In genomic region chr4:34178476-34178875, GRCh38 we compare ENCODE assay signal across 2 cellular contexts.
TF ChIP-seq lines count a peak whose summit lies in the region.

No MANE protein-coding gene starts in this region.

TF ChIP-seq in GM23338, 12 proteins besides CTCF, POLR2A, EP300 and RAD21 (continued from another document):
- no peak for TF ChIP-seq ZNF462 (CRISPR knock-in tag; IDR thresholded peaks at IDR 0.05)
- no peak for TF ChIP-seq EZH2phosphoT487 (IDR thresholded peaks at IDR 0.05; ENCODE audit: unreplicated experiment)
- no peak for TF ChIP-seq ZNF331 (CRISPR knock-in tag; IDR thresholded peaks at IDR 0.05; ENCODE audit: low read depth)
- TF ChIP-seq REST (IDR thresholded peaks at IDR 0.05; ENCODE audit: unreplicated experiment) = no peak

TF ChIP-seq in WTC11, 78 proteins besides CTCF, POLR2A, EP300 and RAD21 (continued from another document):
- TF ChIP-seq, protein P1, sequence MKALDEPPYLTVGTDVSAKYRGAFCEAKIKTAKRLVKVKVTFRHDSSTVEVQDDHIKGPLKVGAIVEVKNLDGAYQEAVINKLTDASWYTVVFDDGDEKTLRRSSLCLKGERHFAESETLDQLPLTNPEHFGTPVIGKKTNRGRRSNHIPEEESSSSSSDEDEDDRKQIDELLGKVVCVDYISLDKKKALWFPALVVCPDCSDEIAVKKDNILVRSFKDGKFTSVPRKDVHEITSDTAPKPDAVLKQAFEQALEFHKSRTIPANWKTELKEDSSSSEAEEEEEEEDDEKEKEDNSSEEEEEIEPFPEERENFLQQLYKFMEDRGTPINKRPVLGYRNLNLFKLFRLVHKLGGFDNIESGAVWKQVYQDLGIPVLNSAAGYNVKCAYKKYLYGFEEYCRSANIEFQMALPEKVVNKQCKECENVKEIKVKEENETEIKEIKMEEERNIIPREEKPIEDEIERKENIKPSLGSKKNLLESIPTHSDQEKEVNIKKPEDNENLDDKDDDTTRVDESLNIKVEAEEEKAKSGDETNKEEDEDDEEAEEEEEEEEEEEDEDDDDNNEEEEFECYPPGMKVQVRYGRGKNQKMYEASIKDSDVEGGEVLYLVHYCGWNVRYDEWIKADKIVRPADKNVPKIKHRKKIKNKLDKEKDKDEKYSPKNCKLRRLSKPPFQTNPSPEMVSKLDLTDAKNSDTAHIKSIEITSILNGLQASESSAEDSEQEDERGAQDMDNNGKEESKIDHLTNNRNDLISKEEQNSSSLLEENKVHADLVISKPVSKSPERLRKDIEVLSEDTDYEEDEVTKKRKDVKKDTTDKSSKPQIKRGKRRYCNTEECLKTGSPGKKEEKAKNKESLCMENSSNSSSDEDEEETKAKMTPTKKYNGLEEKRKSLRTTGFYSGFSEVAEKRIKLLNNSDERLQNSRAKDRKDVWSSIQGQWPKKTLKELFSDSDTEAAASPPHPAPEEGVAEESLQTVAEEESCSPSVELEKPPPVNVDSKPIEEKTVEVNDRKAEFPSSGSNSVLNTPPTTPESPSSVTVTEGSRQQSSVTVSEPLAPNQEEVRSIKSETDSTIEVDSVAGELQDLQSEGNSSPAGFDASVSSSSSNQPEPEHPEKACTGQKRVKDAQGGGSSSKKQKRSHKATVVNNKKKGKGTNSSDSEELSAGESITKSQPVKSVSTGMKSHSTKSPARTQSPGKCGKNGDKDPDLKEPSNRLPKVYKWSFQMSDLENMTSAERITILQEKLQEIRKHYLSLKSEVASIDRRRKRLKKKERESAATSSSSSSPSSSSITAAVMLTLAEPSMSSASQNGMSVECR (CRISPR knock-in tag; IDR thresholded peaks at IDR 0.05; ENCODE audit: borderline replicate concordance) = no peak
- TF ChIP-seq ETV6 (CRISPR knock-in tag; IDR thresholded peaks at IDR 0.05) (no peak), RORB (CRISPR knock-in tag; IDR thresholded peaks at IDR 0.05) (no peak), CBFB (CRISPR knock-in tag; IDR thresholded peaks at IDR 0.05; ENCODE audit: low read depth) (no peak), TEAD1 (CRISPR knock-in tag; IDR thresholded peaks at IDR 0.05) (no peak), ZNF317 (CRISPR knock-in tag; IDR thresholded peaks at IDR 0.05; ENCODE audit: borderline replicate concordance, low read depth) (no peak), ELF4 (CRISPR knock-in tag; IDR thresholded peaks at IDR 0.05; ENCODE audit: low read depth) (no peak), SMAD3 (CRISPR knock-in tag; IDR thresholded peaks at IDR 0.05; ENCODE audit: borderline replicate concordance) (no peak), ESRRA (CRISPR knock-in tag; IDR thresholded peaks at IDR 0.05; ENCODE audit: borderline replicate concordance) (no peak), ZNF219 (CRISPR knock-in tag; IDR thresholded peaks at IDR 0.05; ENCODE audit: borderline replicate concordance) (no peak), NR1H2 (CRISPR knock-in tag; IDR thresholded peaks at IDR 0.05) (no peak), ZNF232 (CRISPR knock-in tag; IDR thresholded peaks at IDR 0.05) (no peak), MXD4 (CRISPR knock-in tag; IDR thresholded peaks at IDR 0.05; ENCODE audit: borderline replicate concordance) (no peak), ATF1 (CRISPR knock-in tag; IDR thresholded peaks at IDR 0.05) (no peak), NR3C1 (CRISPR knock-in tag; conservative IDR thresholded peaks at IDR 0.05; ENCODE audit: low read depth) (no peak)
- TF ChIP-seq, protein P2, sequence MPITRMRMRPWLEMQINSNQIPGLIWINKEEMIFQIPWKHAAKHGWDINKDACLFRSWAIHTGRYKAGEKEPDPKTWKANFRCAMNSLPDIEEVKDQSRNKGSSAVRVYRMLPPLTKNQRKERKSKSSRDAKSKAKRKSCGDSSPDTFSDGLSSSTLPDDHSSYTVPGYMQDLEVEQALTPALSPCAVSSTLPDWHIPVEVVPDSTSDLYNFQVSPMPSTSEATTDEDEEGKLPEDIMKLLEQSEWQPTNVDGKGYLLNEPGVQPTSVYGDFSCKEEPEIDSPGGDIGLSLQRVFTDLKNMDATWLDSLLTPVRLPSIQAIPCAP (CRISPR knock-in tag; IDR thresholded peaks at IDR 0.05) = no peak
- TF ChIP-seq, protein P3, sequence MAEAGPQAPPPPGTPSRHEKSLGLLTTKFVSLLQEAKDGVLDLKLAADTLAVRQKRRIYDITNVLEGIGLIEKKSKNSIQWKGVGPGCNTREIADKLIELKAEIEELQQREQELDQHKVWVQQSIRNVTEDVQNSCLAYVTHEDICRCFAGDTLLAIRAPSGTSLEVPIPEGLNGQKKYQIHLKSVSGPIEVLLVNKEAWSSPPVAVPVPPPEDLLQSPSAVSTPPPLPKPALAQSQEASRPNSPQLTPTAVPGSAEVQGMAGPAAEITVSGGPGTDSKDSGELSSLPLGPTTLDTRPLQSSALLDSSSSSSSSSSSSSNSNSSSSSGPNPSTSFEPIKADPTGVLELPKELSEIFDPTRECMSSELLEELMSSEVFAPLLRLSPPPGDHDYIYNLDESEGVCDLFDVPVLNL (CRISPR knock-in tag; IDR thresholded peaks at IDR 0.05; ENCODE audit: borderline replicate concordance, low read depth) = no peak
- TF ChIP-seq, protein P4, sequence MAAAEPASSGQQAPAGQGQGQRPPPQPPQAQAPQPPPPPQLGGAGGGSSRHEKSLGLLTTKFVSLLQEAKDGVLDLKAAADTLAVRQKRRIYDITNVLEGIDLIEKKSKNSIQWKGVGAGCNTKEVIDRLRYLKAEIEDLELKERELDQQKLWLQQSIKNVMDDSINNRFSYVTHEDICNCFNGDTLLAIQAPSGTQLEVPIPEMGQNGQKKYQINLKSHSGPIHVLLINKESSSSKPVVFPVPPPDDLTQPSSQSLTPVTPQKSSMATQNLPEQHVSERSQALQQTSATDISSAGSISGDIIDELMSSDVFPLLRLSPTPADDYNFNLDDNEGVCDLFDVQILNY (CRISPR knock-in tag; IDR thresholded peaks at IDR 0.05) = no peak
- TF ChIP-seq, protein P5, sequence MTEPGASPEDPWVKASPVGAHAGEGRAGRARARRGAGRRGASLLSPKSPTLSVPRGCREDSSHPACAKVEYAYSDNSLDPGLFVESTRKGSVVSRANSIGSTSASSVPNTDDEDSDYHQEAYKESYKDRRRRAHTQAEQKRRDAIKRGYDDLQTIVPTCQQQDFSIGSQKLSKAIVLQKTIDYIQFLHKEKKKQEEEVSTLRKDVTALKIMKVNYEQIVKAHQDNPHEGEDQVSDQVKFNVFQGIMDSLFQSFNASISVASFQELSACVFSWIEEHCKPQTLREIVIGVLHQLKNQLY (CRISPR knock-in tag; IDR thresholded peaks at IDR 0.05) = no peak
